In the genomic region with DNA sequence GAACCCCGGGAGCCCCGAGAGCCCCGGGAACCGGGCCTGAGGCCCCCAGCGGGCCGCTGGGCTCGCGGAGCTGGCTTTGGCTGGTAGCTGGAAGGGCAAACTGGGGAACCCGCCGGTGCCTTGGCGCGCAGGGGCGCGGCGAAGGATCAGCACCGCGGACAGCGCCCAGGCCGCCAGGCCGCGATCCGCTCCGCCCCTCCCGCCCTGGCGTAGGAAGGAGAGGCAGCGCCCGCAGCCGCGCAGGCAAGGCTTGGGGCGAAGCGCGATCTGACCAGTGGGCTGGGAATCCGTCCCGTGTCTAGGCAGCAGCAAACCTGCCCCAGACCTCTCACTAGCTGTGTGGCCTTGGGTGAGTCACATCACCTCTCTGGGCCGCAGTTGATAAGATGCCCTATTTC, we compare ENCODE assay signal across 1 cellular context.
A peak's percentile ranks its signal among the peaks of the same experiment; 100 is the strongest.
TF ChIP-seq lines count a peak whose summit lies in the region.

No MANE protein-coding gene starts in this region.

TF ChIP-seq in HepG2, 621 proteins besides CTCF, POLR2A, EP300 and RAD21 (continued from another document):
- TF ChIP-seq, protein P1, sequence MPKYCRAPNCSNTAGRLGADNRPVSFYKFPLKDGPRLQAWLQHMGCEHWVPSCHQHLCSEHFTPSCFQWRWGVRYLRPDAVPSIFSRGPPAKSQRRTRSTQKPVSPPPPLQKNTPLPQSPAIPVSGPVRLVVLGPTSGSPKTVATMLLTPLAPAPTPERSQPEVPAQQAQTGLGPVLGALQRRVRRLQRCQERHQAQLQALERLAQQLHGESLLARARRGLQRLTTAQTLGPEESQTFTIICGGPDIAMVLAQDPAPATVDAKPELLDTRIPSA (CRISPR knock-in tag; IDR thresholded peaks at IDR 0.05; ENCODE audit: borderline replicate concordance), result peak; percentile 78; the same call in 1 of the 2 replicates
- TF ChIP-seq TFAP4 (IDR thresholded peaks at IDR 0.05; ENCODE audit: borderline replicate concordance, low read depth), result peak; percentile 53; the same call in 1 of the 2 replicates
- TF ChIP-seq MLX (CRISPR knock-in tag; IDR thresholded peaks at IDR 0.05), result peak; percentile 31; the same call in 1 of the 2 replicates
- TF ChIP-seq, protein P2, sequence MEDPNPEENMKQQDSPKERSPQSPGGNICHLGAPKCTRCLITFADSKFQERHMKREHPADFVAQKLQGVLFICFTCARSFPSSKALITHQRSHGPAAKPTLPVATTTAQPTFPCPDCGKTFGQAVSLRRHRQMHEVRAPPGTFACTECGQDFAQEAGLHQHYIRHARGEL (CRISPR knock-in tag; IDR thresholded peaks at IDR 0.05), result 0 out of 2 replicates have a peak, but pooled peaks have one; percentile 23
- TF ChIP-seq PRDM4 (CRISPR knock-in tag; IDR thresholded peaks at IDR 0.05; ENCODE audit: borderline replicate concordance), result peak; percentile 94; the same call in 1 of the 2 replicates
- TF ChIP-seq CBX5 (CRISPR knock-in tag; IDR thresholded peaks at IDR 0.05; ENCODE audit: borderline replicate concordance), result peak; percentile 80; the same call in 1 of the 2 replicates
- no peak for TF ChIP-seq NR3C1 (CRISPR knock-in tag; IDR thresholded peaks at IDR 0.05)
- TF ChIP-seq KLF6 (CRISPR knock-in tag; IDR thresholded peaks at IDR 0.05), result peak; percentile 99
- no peak for TF ChIP-seq CEBPB (IDR thresholded peaks at IDR 0.05; ENCODE audit: borderline replicate concordance, low read depth, low read length)
- TF ChIP-seq ZMAT3 (CRISPR knock-in tag; conservative IDR thresholded peaks at IDR 0.05), result peak; percentile 99
- TF ChIP-seq SNAPC2 (CRISPR knock-in tag; IDR thresholded peaks at IDR 0.05), result 0 out of 2 replicates have a peak, but pooled peaks have one; percentile 78
- TF ChIP-seq ZNF235 (CRISPR knock-in tag; IDR thresholded peaks at IDR 0.05; ENCODE audit: borderline replicate concordance), result peak; percentile 97
- TF ChIP-seq SPEN (CRISPR knock-in tag; IDR thresholded peaks at IDR 0.05; ENCODE audit: low read depth), result peak; percentile 90
- TF ChIP-seq AKAP8 (CRISPR knock-in tag; IDR thresholded peaks at IDR 0.05), result peak; percentile 80; the same call in 1 of the 2 replicates
- TF ChIP-seq TFE3 (CRISPR knock-in tag; IDR thresholded peaks at IDR 0.05), result peak; percentile 86
- peak; percentile 56; the same call in 1 of the 2 replicates for TF ChIP-seq DRAP1 (CRISPR knock-in tag; IDR thresholded peaks at IDR 0.05)
- TF ChIP-seq ZNF263 (CRISPR knock-in tag; IDR thresholded peaks at IDR 0.05), result peak; percentile 82
- TF ChIP-seq ZSCAN21 (CRISPR knock-in tag; IDR thresholded peaks at IDR 0.05; ENCODE audit: borderline replicate concordance), result peak; percentile 99
- 0 out of 2 replicates have a peak, but pooled peaks have one; percentile 31 for TF ChIP-seq ZNF770 (CRISPR knock-in tag; IDR thresholded peaks at IDR 0.05)
- peak; percentile 79 for TF ChIP-seq MEIS1 (CRISPR knock-in tag; IDR thresholded peaks at IDR 0.05; ENCODE audit: borderline replicate concordance)
- no peak for TF ChIP-seq PTBP1 (IDR thresholded peaks at IDR 0.05; ENCODE audit: low read depth, low read length, poor library complexity, severe bottlenecking)
- no peak for TF ChIP-seq ZNF713 (CRISPR knock-in tag; IDR thresholded peaks at IDR 0.05)
- peak; percentile 99 for TF ChIP-seq ERF (CRISPR knock-in tag; IDR thresholded peaks at IDR 0.05)
- peak; percentile 96; the same call in 1 of the 2 replicates for TF ChIP-seq ZNF891 (CRISPR knock-in tag; IDR thresholded peaks at IDR 0.05)
- TF ChIP-seq ZNF883 (CRISPR knock-in tag; IDR thresholded peaks at IDR 0.05; ENCODE audit: not compliant biosample characterization), result peak; percentile 99
- TF ChIP-seq, protein P3, sequence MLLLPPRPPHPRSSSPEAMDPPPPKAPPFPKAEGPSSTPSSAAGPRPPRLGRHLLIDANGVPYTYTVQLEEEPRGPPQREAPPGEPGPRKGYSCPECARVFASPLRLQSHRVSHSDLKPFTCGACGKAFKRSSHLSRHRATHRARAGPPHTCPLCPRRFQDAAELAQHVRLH (CRISPR knock-in tag; IDR thresholded peaks at IDR 0.05; ENCODE audit: borderline replicate concordance, low read depth), result peak; percentile 99
- peak; percentile 49; the same call in 1 of the 2 replicates for TF ChIP-seq AHDC1 (CRISPR knock-in tag; IDR thresholded peaks at IDR 0.05; ENCODE audit: borderline replicate concordance)
- peak; percentile 100 for TF ChIP-seq HOXA5 (CRISPR knock-in tag; IDR thresholded peaks at IDR 0.05)
